ENCODE assay signal across 24 cellular contexts in the genomic region with DNA sequence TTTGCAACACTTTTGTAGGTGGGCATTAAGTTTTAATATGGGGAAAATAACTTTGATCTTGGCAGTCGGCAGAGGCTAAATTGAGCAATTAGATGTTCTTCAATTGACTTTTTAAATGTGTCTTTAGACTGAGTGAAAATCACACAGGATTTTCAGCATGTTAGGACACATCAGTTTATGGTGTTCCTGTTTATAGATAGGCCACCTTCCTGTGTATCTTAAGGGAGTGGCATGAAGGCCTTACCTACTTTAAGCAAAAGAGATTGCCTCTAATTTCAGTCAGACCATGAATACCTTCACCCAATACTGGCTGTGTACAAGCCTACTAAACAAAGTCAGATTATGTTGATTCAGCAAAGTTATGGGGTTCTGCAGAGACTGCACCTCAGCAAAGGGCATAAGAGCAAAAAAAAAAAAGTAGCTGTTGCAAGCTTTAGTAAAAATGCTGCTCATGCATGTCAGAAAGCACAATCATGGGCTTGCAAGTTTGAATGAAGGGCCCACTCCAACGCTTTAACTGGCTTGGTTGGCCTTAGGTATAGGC.
"Had no signal": no experiment of that assay in that cellular context is flagged by ENCODE, and none has a peak within 500 bp of the region (broad histone marks: within the 10 kb centered on the region; RNA-seq: fewer than 3 reads in every experiment).

No MANE protein-coding gene starts in this region.

- H3K9ac ChIP-seq: neural progenitor cell had no signal

- H3K4me1 ChIP-seq: foreskin keratinocyte, gastroesophageal sphincter, heart left ventricle, prostate gland, right atrium auricular region, sigmoid colon, stomach, thyroid gland had no signal

- DNase-seq: cortex of kidney; dorsolateral prefrontal cortex; effector CD4-positive, alpha-beta T cell; heart left ventricle; kidney glomerular epithelial cell; mesenchymal stem cell; naive thymus-derived CD4-positive, alpha-beta T cell; nucleus accumbens; sigmoid colon; stimulated activated CD4-positive, alpha-beta T cell treated with anti-CD3 and anti-CD28 coated beads, Interleukin-2, amount 100 ng/mL, for 24 hours; stimulated activated CD4-positive, alpha-beta T cell treated with anti-CD3 and anti-CD28 coated beads, Interleukin-4, amount 100 ng/mL, for 24 hours; stimulated activated naive CD4-positive, alpha-beta T cell treated with Interleukin-2 at 50 U/mL for 16 hours; stomach; thyroid gland; trophoblast cell had no signal

- H2AFZ ChIP-seq: hepatocyte, neural progenitor cell had no signal

- H3K4me3 ChIP-seq: dorsolateral prefrontal cortex, gastroesophageal sphincter, heart left ventricle, hepatocyte, neural progenitor cell, prostate gland, right atrium auricular region, sigmoid colon, stomach, thyroid gland had no signal

- H3K27ac ChIP-seq: dorsolateral prefrontal cortex, epithelial cell of prostate, foreskin keratinocyte, gastroesophageal sphincter, heart left ventricle, hepatocyte, neural progenitor cell, prostate gland, right atrium auricular region, sigmoid colon, stomach, thyroid gland had no signal

- H3K27me3 ChIP-seq: dorsolateral prefrontal cortex, foreskin keratinocyte, gastroesophageal sphincter, heart left ventricle, hepatocyte, neural progenitor cell, right atrium auricular region, sigmoid colon, stomach, thyroid gland had no signal

- H3K36me3 ChIP-seq: gastroesophageal sphincter, heart left ventricle, neural progenitor cell, prostate gland, right atrium auricular region, sigmoid colon, stomach, thyroid gland had no signal

- H3K4me2 ChIP-seq: hepatocyte had no signal

- ATAC-seq: esophagus mucosa; foreskin keratinocyte; gastroesophageal sphincter; heart left ventricle; naive thymus-derived CD4-positive, alpha-beta T cell; stimulated activated effector memory CD8-positive, alpha-beta T cell treated with anti-CD3 and anti-CD28 coated beads, Interleukin-12 subunit alpha, Interleukin-12 subunit beta, amount 100 ng/mL, for 72 hours had no signal

- H3K9me3 ChIP-seq: gastroesophageal sphincter, heart left ventricle, prostate gland, right atrium auricular region, sigmoid colon, stomach, thyroid gland had no signal
